Comparison of ENCODE assay signal across 20 cellular contexts in genomic region chr2:119246884-119247843, GRCh38.
"Had no signal": no experiment of that assay in that cellular context is flagged by ENCODE, and none has a peak within 500 bp of the region (broad histone marks: within the 10 kb centered on the region; RNA-seq: fewer than 3 reads in every experiment).

No MANE protein-coding gene starts in this region.

- H3K4me1 ChIP-seq: uterus had no signal

- ATAC-seq: body of pancreas; left colon; natural killer cell treated with Interleukin-12 subunit alpha and Interleukin-12 subunit beta and Interleukin-15 and Interleukin-18, amount 100 ng/mL, for 72 hours had no signal

- FAIRE-seq: endometrium had no signal

- H3K4me3 ChIP-seq: body of pancreas, thoracic aorta, uterus had no signal

- H3K27me3 Mint-ChIP-seq: activated B cell treated with CpG ODN at 0.5 μM for 24 hours; activated naive CD4-positive, alpha-beta T cell treated with anti-CD3 and anti-CD28 coated beads, Interleukin-2, amount 50 U/mL, for 24 hours; natural killer cell treated with Interleukin-12 subunit alpha and Interleukin-12 subunit beta and Interleukin-15 and Interleukin-18, amount 100 ng/mL, for 72 hours; stimulated activated naive CD8-positive, alpha-beta T cell treated with anti-CD3 and anti-CD28 coated beads, Interleukin-15, Interleukin-2, amounts not matched to agents 100 ng/mL and 50 ng/mL, for 24 hours had no signal

- H3K36me3 Mint-ChIP-seq: activated naive CD4-positive, alpha-beta T cell treated with anti-CD3 and anti-CD28 coated beads, Interleukin-2, amount 50 U/mL, for 24 hours; natural killer cell treated with Interleukin-12 subunit alpha and Interleukin-12 subunit beta and Interleukin-15 and Interleukin-18, amount 100 ng/mL, for 72 hours had no signal

- DNase-seq: activated B cell treated with CpG ODN at 0.5 μM for 24 hours; activated CD4-positive, alpha-beta T cell treated with anti-CD3 and anti-CD28 coated beads, Interleukin-2, amount 50 U/mL, for 1 hour; activated T-cell treated with anti-CD3 and anti-CD28 coated beads for 4 hours; esophagus squamous epithelium; foreskin fibroblast; glutamatergic neuron; immature natural killer cell; mammary epithelial cell; stimulated activated CD4-positive, alpha-beta T cell treated with anti-CD3 and anti-CD28 coated beads, Interleukin-4, amount 100 ng/mL, for 1 hour; stimulated activated CD8-positive, alpha-beta memory T cell treated with anti-CD3 and anti-CD28 coated beads, Interleukin-4, amount 100 ng/mL, for 48 hours; uterus had no signal

- H3K27me3 ChIP-seq: body of pancreas, esophagus squamous epithelium, uterus had no signal

- H3K4me3 Mint-ChIP-seq: activated B cell treated with CpG ODN at 0.5 μM for 24 hours; activated naive CD4-positive, alpha-beta T cell treated with anti-CD3 and anti-CD28 coated beads, Interleukin-2, amount 50 U/mL, for 24 hours; immature natural killer cell; natural killer cell treated with Interleukin-12 subunit alpha and Interleukin-12 subunit beta and Interleukin-15 and Interleukin-18, amount 100 ng/mL, for 72 hours; stimulated activated naive CD8-positive, alpha-beta T cell treated with anti-CD3 and anti-CD28 coated beads, Interleukin-15, Interleukin-2, amounts not matched to agents 100 ng/mL and 50 ng/mL, for 24 hours; T-helper 1 cell treated with Interleukin-12 subunit alpha and Interleukin-12 subunit beta and Interleukin-4 antibody, amounts not matched to agents 30 μg/mL and 1 μg/mL, for 36 hours had no signal

- H3K9me3 ChIP-seq: body of pancreas, esophagus squamous epithelium, thoracic aorta, uterus had no signal

- H3K36me3 ChIP-seq: thoracic aorta, uterus had no signal

- H3K27ac Mint-ChIP-seq: activated B cell treated with CpG ODN at 0.5 μM for 24 hours; activated naive CD4-positive, alpha-beta T cell treated with anti-CD3 and anti-CD28 coated beads, Interleukin-2, amount 50 U/mL, for 24 hours; activated T-helper 2 cell treated with anti-CD3 and anti-CD28 coated beads, Interferon-gamma antibody, Interleukin-2, Interleukin-4, amounts not matched to agents 10 μg/mL and 5 μg/mL and 100 μg/mL, durations not matched to agents 14 hours and 24 hours and 36 hours; natural killer cell treated with Interleukin-12 subunit alpha and Interleukin-12 subunit beta and Interleukin-15 and Interleukin-18, amount 100 ng/mL, for 72 hours; stimulated activated naive CD8-positive, alpha-beta T cell treated with anti-CD3 and anti-CD28 coated beads, Interleukin-15, Interleukin-2, amounts not matched to agents 100 ng/mL and 50 ng/mL, for 24 hours; T-helper 1 cell treated with Interleukin-12 subunit alpha and Interleukin-12 subunit beta and Interleukin-4 antibody, amounts not matched to agents 30 μg/mL and 1 μg/mL, for 36 hours had no signal

- H3K4me1 Mint-ChIP-seq: activated B cell treated with CpG ODN at 0.5 μM for 24 hours; activated naive CD4-positive, alpha-beta T cell treated with anti-CD3 and anti-CD28 coated beads, Interleukin-2, amount 50 U/mL, for 24 hours; immature natural killer cell had no signal

- H3K9me3 Mint-ChIP-seq: activated naive CD4-positive, alpha-beta T cell treated with anti-CD3 and anti-CD28 coated beads, Interleukin-2, amount 50 U/mL, for 24 hours; activated T-helper 2 cell treated with anti-CD3 and anti-CD28 coated beads, Interferon-gamma antibody, Interleukin-2, Interleukin-4, amounts not matched to agents 10 μg/mL and 5 μg/mL and 100 μg/mL, durations not matched to agents 14 hours and 24 hours and 36 hours; immature natural killer cell; natural killer cell treated with Interleukin-12 subunit alpha and Interleukin-12 subunit beta and Interleukin-15 and Interleukin-18, amount 100 ng/mL, for 72 hours; stimulated activated naive CD8-positive, alpha-beta T cell treated with anti-CD3 and anti-CD28 coated beads, Interleukin-15, Interleukin-2, amounts not matched to agents 100 ng/mL and 50 ng/mL, for 24 hours; T-helper 1 cell treated with Interleukin-12 subunit alpha and Interleukin-12 subunit beta and Interleukin-4 antibody, amounts not matched to agents 30 μg/mL and 1 μg/mL, for 36 hours had no signal

- H3K27ac ChIP-seq: body of pancreas, thoracic aorta, uterus had no signal
